Comparison of ENCODE assay signal across 8 cellular contexts in genomic region chr4:185096032-185096653, GRCh38. TPM values are rescaled to one million over a fixed set of nuclear protein-coding genes. Genes with fewer than 3 reads are reported as not detected.
DNase-seq lines count a peak whose midpoint lies in the region; ATAC-seq and TF ChIP-seq lines count a peak whose summit lies in the region.

No MANE protein-coding gene starts in this region.

- no peak for ATAC-seq in RWPE2 (ENCODE audit: low read depth)
- ATAC-seq in activated T-helper 17 cell treated with anti-CD3 and anti-CD28 coated beads, Interleukin-2, amount 50 U/mL, for 72 hours (replicated peaks): no peak

- no peaks in the 10 kb centered on the region for H4K20me1 ChIP-seq in fibroblast of lung (ENCODE audit: control insufficient read depth, extremely low read depth, insufficient read depth, low read length)

- no peak overlapping the region for H2AFZ ChIP-seq in fibroblast of lung (ENCODE audit: low read length)

- H3K9me3 Mint-ChIP-seq in HFFc6: no peaks in the 10 kb centered on the region
- no peaks in the 10 kb centered on the region for H3K9me3 Mint-ChIP-seq in activated T-helper 17 cell treated with anti-CD3 and anti-CD28 coated beads, Interleukin-2, amount 50 U/mL, for 72 hours

- H3K4me1 Mint-ChIP-seq in HFFc6 (ENCODE audit: low read depth): no peaks in the 10 kb centered on the region
- H3K4me1 Mint-ChIP-seq in activated T-helper 17 cell treated with anti-CD3 and anti-CD28 coated beads, Interleukin-2, amount 50 U/mL, for 72 hours: no peaks in the 10 kb centered on the region

- H3K9me3 ChIP-seq in RWPE2 (ENCODE audit: severe bottlenecking) (no peaks in the 10 kb centered on the region), fibroblast of lung (ENCODE audit: control insufficient read depth, insufficient read depth, low read depth, low read length) (no peaks in the 10 kb centered on the region), MG63 (no peaks in the 10 kb centered on the region)

- H3K4me3 Mint-ChIP-seq in HFFc6: no peak overlapping the region
- H3K4me3 Mint-ChIP-seq in activated T-helper 17 cell treated with anti-CD3 and anti-CD28 coated beads, Interleukin-2, amount 50 U/mL, for 72 hours: no peak overlapping the region

- no peaks in the 10 kb centered on the region for H3K36me3 ChIP-seq in RWPE2 (ENCODE audit: low read depth)
- H3K36me3 ChIP-seq in fibroblast of lung (ENCODE audit: control insufficient read depth, insufficient read depth, low read length): no peaks in the 10 kb centered on the region
- no peaks in the 10 kb centered on the region for H3K36me3 ChIP-seq in MG63

- H3K27ac ChIP-seq in RWPE2 (ENCODE audit: poor library complexity, severe bottlenecking) (no peak overlapping the region), fibroblast of lung (ENCODE audit: insufficient read depth, low read length) (no peak overlapping the region)

- no peaks in the 10 kb centered on the region for H3K36me3 Mint-ChIP-seq in HFFc6 (ENCODE audit: low read depth)
- no peaks in the 10 kb centered on the region for H3K36me3 Mint-ChIP-seq in activated T-helper 17 cell treated with anti-CD3 and anti-CD28 coated beads, Interleukin-2, amount 50 U/mL, for 72 hours (ENCODE audit: low read depth)

- no peaks in the 10 kb centered on the region for H3K4me1 ChIP-seq in RWPE2 (ENCODE audit: insufficient read depth, poor library complexity, severe bottlenecking)
- H3K4me1 ChIP-seq in fibroblast of lung (ENCODE audit: control insufficient read depth, extremely low read depth, insufficient read depth, low read length): no peaks in the 10 kb centered on the region

- H3K4me3 ChIP-seq in RWPE2 (ENCODE audit: severe bottlenecking) (no peak overlapping the region), fibroblast of lung (replicated peaks in 1 of 4; ENCODE audit: control extremely low read depth in 1 of 4, insufficient read depth in 1 of 4, low read depth in 3 of 4, low read length in 4 of 4) (no peak overlapping the region), MG63 (no peak overlapping the region)

- no peak overlapping the region for H3K27ac Mint-ChIP-seq in HFFc6
- H3K27ac Mint-ChIP-seq in activated T-helper 17 cell treated with anti-CD3 and anti-CD28 coated beads, Interleukin-2, amount 50 U/mL, for 72 hours: no peak overlapping the region

- peaks cover 25% of the 10 kb centered on the region for H3K27me3 Mint-ChIP-seq in HFFc6 (ENCODE audit: insufficient read depth)
- H3K27me3 Mint-ChIP-seq in activated T-helper 17 cell treated with anti-CD3 and anti-CD28 coated beads, Interleukin-2, amount 50 U/mL, for 72 hours: peaks cover 14% of the 10 kb centered on the region

- no peaks in the 10 kb centered on the region for H3K79me2 ChIP-seq in fibroblast of lung (ENCODE audit: control insufficient read depth, insufficient read depth, low read length)

- H3K4me2 ChIP-seq in fibroblast of lung (ENCODE audit: extremely low read depth, insufficient read depth, low read length): no peak overlapping the region

- no peak overlapping the region for H3K9ac ChIP-seq in fibroblast of lung (ENCODE audit: insufficient read depth, low read length)

- TF ChIP-seq CTCF in HFFc6 (IDR thresholded peaks at IDR 0.05) (peak; percentile 82), RWPE2 (IDR thresholded peaks at IDR 0.05; ENCODE audit: poor library complexity, severe bottlenecking) (peak; percentile 81), fibroblast of lung (conservative IDR thresholded peaks at IDR 0.05 in 1 of 2, IDR thresholded peaks at IDR 0.05 in 1 of 2; ENCODE audit: low read depth in 1 of 2, low read length in 2 of 2) (peak; percentile 50 to 64)

- DNase-seq in DMS114 treated with DMSO at 0.1 percent for 48 hours (lab: John Stamatoyannopoulos, UW; ENCODE audit: unreplicated experiment) (peak; percentile 51), HFFc6 (peak; percentile 13), RWPE2 (ENCODE audit: low spot score) (no peak), fibroblast of lung (ENCODE audit: low read depth in 2 of 2) (peak; percentile 21 to 69), pons (ENCODE audit: low spot score) (peak; percentile 56), HK-2 (ENCODE audit: unreplicated experiment) (no peak), MG63 (no peak)

- H3K27me3 ChIP-seq in RWPE2 (ENCODE audit: insufficient read depth, poor library complexity, severe bottlenecking) (no peaks in the 10 kb centered on the region), fibroblast of lung (ENCODE audit: control insufficient read depth, insufficient read depth, low read length) (peaks cover 5% of the 10 kb centered on the region), MG63 (no peaks in the 10 kb centered on the region)

RNA-seq across cellular contexts. Expression of gene SLC25A4, which starts 46.9 kb away (rescaled TPM):
- total RNA-seq in HFFc6 (2021; fragmentation: NEBNext Ultra II Directional; extraction: Animal tissue kit (Norgen Biotek cat#: 25700)): 10 to 100 TPM in 4 of 6 experiments, 1 to 10 TPM in 2; 8.8 to 16.3 (median 10.3) TPM
- 9.0 and 11.4 TPM in 2 replicates for total RNA-seq in fibroblast of lung
- polyA plus RNA-seq in fibroblast of lung: 14.6 and 18.1 TPM in 2 replicates
- 14.2 and 20.4 TPM in 2 replicates for polyA plus RNA-seq in fibroblast of lung (2012)
- 6.8 and 16.5 TPM in 2 replicates for polyA minus RNA-seq in fibroblast of lung (ENCODE audit: low replicate concordance)
- 10 to 100 TPM in 1 of 2 donors, 1 to 10 TPM in 1; 6.2 to 11.5 TPM for total RNA-seq in activated T-helper 17 cell treated with anti-CD3 and anti-CD28 coated beads, Interleukin-2, amount 50 U/mL, for 72 hours
- 6.3 and 13.7 TPM in 2 replicates for total RNA-seq in MG63 (2014; rRNA removed; shearing (Covaris generic); ENCODE audit: low replicate concordance)

Comparison
In these comparisons a context has a peak if more than half of its experiments do, and no peak if none do; other contexts are left out.
1. DNase-seq: peak in DMS114 treated with DMSO at 0.1 percent for 48 hours (single experiment), HFFc6 (single experiment), fibroblast of lung (2 of 2) and pons (single experiment); none in RWPE2 (single experiment), HK-2 (single experiment) and MG63 (single experiment).
2. Peak in every context shown above with its lines, with median percentiles within 50 percentile points of each other: CTCF ChIP-seq.